Comparison of ENCODE assay signal across 1 cellular context in the genomic region with DNA sequence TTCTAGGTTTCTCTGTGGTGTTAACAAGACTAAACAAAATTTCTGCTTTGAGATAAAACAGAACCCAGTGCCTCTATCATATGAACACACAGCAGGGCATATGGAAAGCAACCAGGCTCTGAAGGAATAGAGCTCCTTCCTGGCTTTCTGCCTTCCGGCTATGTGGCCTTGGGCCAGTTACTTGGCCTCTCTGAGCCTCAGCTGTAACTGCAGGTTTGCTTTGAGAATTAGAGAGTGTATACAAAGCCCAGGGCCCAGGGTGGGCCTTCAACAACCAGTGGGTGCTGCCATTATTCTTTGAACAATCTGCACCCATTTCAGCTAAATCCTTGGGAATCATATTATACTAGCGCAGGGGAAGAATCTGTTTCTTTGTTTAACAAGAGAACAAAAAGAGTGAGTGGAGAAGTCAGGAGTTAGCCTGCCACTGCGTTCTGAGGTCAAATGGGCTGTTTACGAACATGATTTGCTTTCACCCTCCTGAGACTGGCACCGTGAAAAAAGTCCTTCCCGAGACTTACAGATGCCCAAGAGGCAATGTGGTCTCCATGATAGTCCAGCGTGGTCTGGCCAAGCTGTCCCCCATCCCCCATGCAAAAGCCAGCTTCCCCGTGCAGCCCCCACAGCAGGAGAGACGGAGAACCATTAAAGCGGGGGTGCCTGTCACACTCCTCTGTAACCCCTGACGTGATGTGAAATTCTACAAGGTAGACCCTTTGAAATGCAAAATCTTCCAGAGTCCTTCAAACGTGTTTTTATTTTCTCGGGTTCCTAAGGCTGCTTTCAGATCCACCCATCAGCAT.
TF ChIP-seq lines count a peak whose summit lies in the region.

No MANE protein-coding gene starts in this region.

TF ChIP-seq in HepG2, 621 proteins besides CTCF, POLR2A, EP300 and RAD21:
- TF ChIP-seq RBFOX2 (IDR thresholded peaks at IDR 0.05; ENCODE audit: low read depth, low read length), result no peak
- peak; percentile 84; the same call in 1 of the 2 replicates for TF ChIP-seq ZNF768 (CRISPR knock-in tag; IDR thresholded peaks at IDR 0.05)
- 0 out of 2 replicates have a peak, but pooled peaks have one; percentile 41 for TF ChIP-seq ZMYM3 (CRISPR knock-in tag; IDR thresholded peaks at IDR 0.05)
- no peak for TF ChIP-seq ZNF3 (CRISPR knock-in tag; IDR thresholded peaks at IDR 0.05)
